In the genomic region with DNA sequence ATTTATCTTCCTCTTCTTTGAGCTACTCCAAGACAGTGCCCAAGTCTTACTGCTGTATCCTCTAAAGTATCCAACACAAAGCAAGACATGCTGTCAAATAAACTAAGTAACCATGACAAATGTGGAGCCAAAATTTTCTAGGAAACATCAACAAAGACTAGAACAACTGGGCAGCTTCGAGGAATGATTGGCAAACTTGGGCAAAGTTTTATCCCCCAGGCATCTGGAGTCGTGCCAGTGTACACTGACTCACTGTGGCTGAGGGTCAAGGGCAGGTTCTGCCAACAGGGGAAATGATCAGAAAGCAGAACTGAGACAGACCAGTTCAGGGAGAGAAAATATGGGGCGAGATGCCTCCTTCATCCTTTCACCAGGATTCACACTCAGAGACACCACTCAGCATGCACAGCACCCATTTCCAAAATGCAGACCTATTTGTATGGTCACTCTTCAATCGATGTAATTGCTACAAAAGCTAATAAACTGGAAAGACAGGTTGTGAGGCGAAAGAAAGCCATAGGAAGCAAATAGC, we compare ENCODE assay signal across 8 cellular contexts.
DNase-seq lines count a peak whose midpoint lies in the region; ATAC-seq and TF ChIP-seq lines count a peak whose summit lies in the region.

No MANE protein-coding gene starts in this region.

- TF ChIP-seq POLR2A in stomach (IDR thresholded peaks at IDR 0.05) = no peak

- TF ChIP-seq CTCF in left ventricle myocardium inferior (IDR thresholded peaks at IDR 0.05; ENCODE audit: borderline replicate concordance) (no peak), stomach (IDR thresholded peaks at IDR 0.05) (no peak)

- 19 to 30% (median 23%) methylated on average over 5 of the region's 5 CpGs for WGBS in stomach, 5 donors

- no peaks in the 10 kb centered on the region for H3K36me3 ChIP-seq in left ventricle myocardium inferior
- H3K36me3 ChIP-seq in stomach = no peaks in the 10 kb centered on the region

- H3K4me1 ChIP-seq in left ventricle myocardium inferior = peaks cover 24% of the 10 kb centered on the region
- peaks cover 20 to 46% (median 31%) of the 10 kb centered on the region in 4 donors for H3K4me1 ChIP-seq in stomach

- DNase-seq in Right ventricle myocardium inferior (ENCODE audit: missing footprints) (no peak), left ventricle myocardium inferior (no peak), HT-29 (ENCODE audit: low spot score) (peak; percentile 95), T1000 (lab: John Stamatoyannopoulos, UW) (peak; percentile 90), left ventricle myocardium superior (peak; percentile 50), stomach (peak; percentile 88), middle frontal gyrus (ENCODE audit: extremely low spot score, low spot score) (no peak)
- no peak for DNase-seq in stimulated activated CD4-positive, alpha-beta T cell treated with anti-CD3 and anti-CD28 coated beads, Interleukin-12 subunit alpha, Interleukin-12 subunit beta, amount 100 ng/mL, for 4 hours

- intact Hi-C loops in Right ventricle myocardium inferior (cut with DNase I) = no loop called here
- intact Hi-C loops in left ventricle myocardium inferior (cut with micrococcal nuclease) = no loop called here
- intact Hi-C loops in left ventricle myocardium superior (cut with micrococcal nuclease) = no loop called here
- intact Hi-C loops in stomach (cut with DNase I; ENCODE audit: low total_unique reads) = no loop called here

- no peak overlapping the region for H3K27ac ChIP-seq in left ventricle myocardium inferior (replicated peaks)
- peak overlapping the region in 3 of 5 donors; percentile 3 to 59 (median 22) for H3K27ac ChIP-seq in stomach

- H3K27me3 ChIP-seq in left ventricle myocardium inferior (ENCODE audit: low read depth) = no peaks in the 10 kb centered on the region
- no peaks in the 10 kb centered on the region for H3K27me3 ChIP-seq in stomach

- no peak overlapping the region for H3K4me3 ChIP-seq in left ventricle myocardium inferior
- H3K4me3 ChIP-seq in stomach = no peak overlapping the region

- TF ChIP-seq EP300 in stomach (IDR thresholded peaks at IDR 0.05) = no peak

- H3K9me3 ChIP-seq in left ventricle myocardium inferior (replicated peaks) (peaks cover 8% of the 10 kb centered on the region), stomach (no peaks in the 10 kb centered on the region)

- peak; percentile 31 for ATAC-seq in Right ventricle myocardium inferior
- peak; percentile 66 for ATAC-seq in left ventricle myocardium superior

Comparison
In these comparisons a context has a peak if more than half of its experiments do, and no peak if none do; other contexts are left out.
1. DNase-seq: peak in HT-29 (single experiment), T1000 (single experiment), left ventricle myocardium superior (single experiment) and stomach (single experiment); none in Right ventricle myocardium inferior (single experiment), left ventricle myocardium inferior (single experiment), middle frontal gyrus (single experiment) and stimulated activated CD4-positive, alpha-beta T cell treated with anti-CD3 and anti-CD28 coated beads, Interleukin-12 subunit alpha, Interleukin-12 subunit beta, amount 100 ng/mL, for 4 hours (single experiment).